24 cellular contexts compared by ENCODE assay signal in genomic region chr16:52439171-52439701, GRCh38.
"Had no signal": no experiment of that assay in that cellular context is flagged by ENCODE, and none has a peak within 500 bp of the region (broad histone marks: within the 10 kb centered on the region; RNA-seq: fewer than 3 reads in every experiment).

No MANE protein-coding gene starts in this region.

- H3K27me3 Mint-ChIP-seq: activated CD4-positive, alpha-beta T cell treated with anti-CD3 and anti-CD28 coated beads, Interleukin-2, amount 10 ng/mL, durations not matched to agents 7 days and 5 days; activated CD8-positive, alpha-beta memory T cell treated with anti-CD3 and anti-CD28 coated beads, Interleukin-2, amount 10 ng/mL, durations not matched to agents 7 days and 5 days; activated CD8-positive, alpha-beta T cell treated with anti-CD3 and anti-CD28 coated beads for 36 hours; dendritic cell treated with granulocyte-macrophage colony-stimulating factor and Interleukin-4, amounts not matched to agents 40 ng/mL and 50 ng/mL, for 4 days; memory B cell had no signal

- H3K27me3 ChIP-seq: brain microvascular endothelial cell, testis, vagina had no signal

- H3K9me3 Mint-ChIP-seq: dendritic cell treated with granulocyte-macrophage colony-stimulating factor and Interleukin-4, amounts not matched to agents 40 ng/mL and 50 ng/mL, for 4 days; type B pancreatic cell had no signal

- H3K9me3 ChIP-seq: testis, vagina had no signal

- H3K27ac Mint-ChIP-seq: activated CD4-positive, alpha-beta T cell treated with anti-CD3 and anti-CD28 coated beads, Interleukin-2, amount 10 ng/mL, durations not matched to agents 7 days and 5 days; activated CD8-positive, alpha-beta memory T cell treated with anti-CD3 and anti-CD28 coated beads, Interleukin-2, amount 10 ng/mL, durations not matched to agents 7 days and 5 days; activated CD8-positive, alpha-beta T cell treated with anti-CD3 and anti-CD28 coated beads for 36 hours; activated naive CD4-positive, alpha-beta T cell treated with anti-CD3 and anti-CD28 coated beads, Interleukin-2, amount 50 U/mL, for 72 hours; dendritic cell treated with granulocyte-macrophage colony-stimulating factor and Interleukin-4, amounts not matched to agents 40 ng/mL and 50 ng/mL, for 4 days; memory B cell; nephron; type B pancreatic cell had no signal

- H3K4me1 Mint-ChIP-seq: activated CD4-positive, alpha-beta T cell treated with anti-CD3 and anti-CD28 coated beads, Interleukin-2, amount 10 ng/mL, durations not matched to agents 7 days and 5 days; activated CD8-positive, alpha-beta memory T cell treated with anti-CD3 and anti-CD28 coated beads, Interleukin-2, amount 10 ng/mL, durations not matched to agents 7 days and 5 days; memory B cell; stimulated activated naive B cell treated with anti-CD40 and anti-IgM and Interleukin-4, amounts not matched to agents 10 μg/mL and 1 μg/mL and 100 μg/mL, for 72 hours had no signal

- H3K4me1 ChIP-seq: testis, vagina had no signal

- H3K27ac ChIP-seq: brain microvascular endothelial cell, testis, vagina, WERI-Rb-1 had no signal

- DNase-seq: activated CD4-positive, alpha-beta T cell treated with anti-CD3 and anti-CD28 coated beads, Interleukin-2, amount 10 ng/mL, durations not matched to agents 7 days and 5 days; activated CD4-positive, CD25-positive, alpha-beta regulatory T cell treated with anti-CD3 and anti-CD28 coated beads, Interleukin-2, amount 50 U/mL, for 72 hours; activated CD8-positive, alpha-beta memory T cell treated with anti-CD3 and anti-CD28 coated beads, Interleukin-2, amount 10 ng/mL, durations not matched to agents 7 days and 5 days; activated CD8-positive, alpha-beta T cell treated with anti-CD3 and anti-CD28 coated beads for 36 hours; activated gamma-delta T cell treated with Interleukin-2 at 50 U/mL for 16 hours; aorta; brain microvascular endothelial cell; caudate nucleus; effector CD4-positive, alpha-beta T cell; erythroblast; foreskin fibroblast; left colon; occipital lobe; stimulated activated CD4-positive, alpha-beta T cell treated with anti-CD3 and anti-CD28 coated beads, Interleukin-2, amount 100 ng/mL, for 48 hours; stimulated activated CD8-positive, alpha-beta memory T cell treated with anti-CD3 and anti-CD28 coated beads, Interleukin-4, amount 100 ng/mL, for 48 hours; stimulated activated naive B cell treated with anti-CD40 and anti-IgM and Interleukin-4, amounts not matched to agents 10 μg/mL and 1 μg/mL and 100 μg/mL, for 72 hours; testis; WERI-Rb-1 had no signal

- H3K36me3 ChIP-seq: brain microvascular endothelial cell, vagina had no signal

- H3K4me3 ChIP-seq: testis, vagina had no signal

- H3K36me3 Mint-ChIP-seq: activated CD8-positive, alpha-beta memory T cell treated with anti-CD3 and anti-CD28 coated beads, Interleukin-2, amount 10 ng/mL, durations not matched to agents 7 days and 5 days; memory B cell; stimulated activated naive B cell treated with anti-CD40 and anti-IgM and Interleukin-4, amounts not matched to agents 10 μg/mL and 1 μg/mL and 100 μg/mL, for 72 hours had no signal

- H3K4me3 Mint-ChIP-seq: activated CD4-positive, alpha-beta T cell treated with anti-CD3 and anti-CD28 coated beads, Interleukin-2, amount 10 ng/mL, durations not matched to agents 7 days and 5 days; activated CD8-positive, alpha-beta memory T cell treated with anti-CD3 and anti-CD28 coated beads, Interleukin-2, amount 10 ng/mL, durations not matched to agents 7 days and 5 days; activated CD8-positive, alpha-beta T cell treated with anti-CD3 and anti-CD28 coated beads for 36 hours; dendritic cell treated with granulocyte-macrophage colony-stimulating factor and Interleukin-4, amounts not matched to agents 40 ng/mL and 50 ng/mL, for 4 days; memory B cell; nephron; stimulated activated naive B cell treated with anti-CD40 and anti-IgM and Interleukin-4, amounts not matched to agents 10 μg/mL and 1 μg/mL and 100 μg/mL, for 72 hours; type B pancreatic cell had no signal
